8 cellular contexts compared by ENCODE assay signal in genomic region chr19:42279902-42280760, GRCh38. TPM values are rescaled to one million over a fixed set of nuclear protein-coding genes. Genes with fewer than 3 reads are reported as not detected.
A peak's percentile ranks its signal among the peaks of the same experiment; 100 is the strongest.
DNase-seq lines count a peak whose midpoint lies in the region; ATAC-seq, FAIRE-seq and TF ChIP-seq lines count a peak whose summit lies in the region.

No MANE protein-coding gene starts in this region.

- H3K4me1 ChIP-seq in kidney (ENCODE audit: control insufficient read depth in 1 of 2, insufficient read depth in 1 of 2, low read depth in 1 of 2, low read length in 2 of 2), result peaks cover 39 to 46% of the 10 kb centered on the region in 2 donors

- peak overlapping the region; percentile 83 to 95 for H3K27ac ChIP-seq in kidney (ENCODE audit: low read depth in 2 of 2, low read length in 2 of 2)

- H3K27ac Mint-ChIP-seq in central memory CD8-positive, alpha-beta T cell (ENCODE audit: low read depth), result peak overlapping the region; percentile 95

- no peaks in the 10 kb centered on the region for H3K9me3 ChIP-seq in kidney (ENCODE audit: control insufficient read depth in 1 of 2, low read length in 2 of 2)

- intact Hi-C loops in kidney (cut with DNase I), result no loop called here

- no peak overlapping the region for H3K4me3 Mint-ChIP-seq in central memory CD8-positive, alpha-beta T cell

- no peaks in the 10 kb centered on the region for H3K9me3 Mint-ChIP-seq in central memory CD8-positive, alpha-beta T cell

- DNase-seq in GM10266 (ENCODE audit: extremely low spot score) (peak; percentile 96), NCI-H2171 (lab: John Stamatoyannopoulos, UW) (peak; percentile 96), kidney (peak; percentile 98)
- DNase-seq in activated CD4-positive, CD25-positive, alpha-beta regulatory T cell treated with anti-CD3 and anti-CD28 coated beads, Interleukin-2, amount 50 U/mL, for 16 hours (ENCODE audit: low read depth, low spot score), result peak; percentile 74
- peak; percentile 68 to 74 for DNase-seq in central memory CD8-positive, alpha-beta T cell (ENCODE audit: low spot score in 2 of 2)
- peak; percentile 72 to 74 for DNase-seq in stimulated activated CD4-positive, alpha-beta T cell treated with anti-CD3 and anti-CD28 coated beads, Interleukin-15, amount 100 ng/mL, for 1 hour (ENCODE audit: low read depth in 1 of 2, low spot score in 1 of 2)

- H3K27me3 Mint-ChIP-seq in central memory CD8-positive, alpha-beta T cell, result no peaks in the 10 kb centered on the region

- TF ChIP-seq CTCF in GM10266 (IDR thresholded peaks at IDR 0.05; ENCODE audit: control insufficient read depth, insufficient read depth, low read depth, missing control alignments) (peak; percentile 91), kidney (IDR thresholded peaks at IDR 0.05; ENCODE audit: borderline replicate concordance, extremely low read depth, insufficient read depth) (peak; percentile 92)

- peak; percentile 30 for ATAC-seq in HG02938 (IDR thresholded peaks at IDR 0.05; ENCODE audit: unreplicated experiment)
- peak; percentile 8 for ATAC-seq in central memory CD8-positive, alpha-beta T cell (replicated peaks; ENCODE audit: extremely low read depth, poor library complexity, severe bottlenecking)
- ATAC-seq in GM21367 (IDR thresholded peaks at IDR 0.05; ENCODE audit: unreplicated experiment), result no peak

- peaks cover 9% of the 10 kb centered on the region for H3K36me3 Mint-ChIP-seq in central memory CD8-positive, alpha-beta T cell (ENCODE audit: insufficient read depth)

- peak overlapping the region; percentile 60 to 80 for H3K4me3 ChIP-seq in kidney (ENCODE audit: low read length in 2 of 2)

- peak overlapping the region; percentile 34 to 67 for H3K9ac ChIP-seq in kidney (ENCODE audit: low read length in 2 of 2)

- peaks cover 0 to 2% of the 10 kb centered on the region in 2 donors for H3K36me3 ChIP-seq in kidney (ENCODE audit: control insufficient read depth in 1 of 2, insufficient read depth in 2 of 2, low read length in 2 of 2)

- FAIRE-seq in kidney (lab: Jason Lieb, UNC), result no peak

- H3K4me1 Mint-ChIP-seq in central memory CD8-positive, alpha-beta T cell, result peaks cover 40% of the 10 kb centered on the region

RNA-seq across cellular contexts. Expression of gene CIC, which starts 11.1 kb away (rescaled TPM):
- total RNA-seq in kidney, result 90.9 TPM
- polyA plus RNA-seq in kidney (ENCODE audit: insufficient read depth, low read depth, low replicate concordance), result 18.8 TPM

RNA-seq across cellular contexts. Expression of gene PRR19, which starts 21.8 kb away (rescaled TPM):
- 0.47 TPM for total RNA-seq in kidney
- polyA plus RNA-seq in kidney (ENCODE audit: insufficient read depth, low read depth, low replicate concordance), result 0.71 TPM

RNA-seq across cellular contexts. Expression of gene PAFAH1B3, which starts 22.3 kb away (rescaled TPM):
- total RNA-seq in kidney, result 22.0 TPM
- polyA plus RNA-seq in kidney (ENCODE audit: insufficient read depth, low read depth, low replicate concordance), result 38.3 TPM

RNA-seq across cellular contexts. Expression of gene ERF, which starts 25.2 kb away (rescaled TPM):
- 61.2 TPM for total RNA-seq in kidney
- polyA plus RNA-seq in kidney (ENCODE audit: insufficient read depth, low read depth, low replicate concordance), result 31.1 TPM

RNA-seq across cellular contexts. Expression of gene TMEM145, which starts 33.0 kb away (rescaled TPM):
- not detected for total RNA-seq in kidney
- not detected for polyA plus RNA-seq in kidney (ENCODE audit: insufficient read depth, low read depth, low replicate concordance)
